In the genomic region with DNA sequence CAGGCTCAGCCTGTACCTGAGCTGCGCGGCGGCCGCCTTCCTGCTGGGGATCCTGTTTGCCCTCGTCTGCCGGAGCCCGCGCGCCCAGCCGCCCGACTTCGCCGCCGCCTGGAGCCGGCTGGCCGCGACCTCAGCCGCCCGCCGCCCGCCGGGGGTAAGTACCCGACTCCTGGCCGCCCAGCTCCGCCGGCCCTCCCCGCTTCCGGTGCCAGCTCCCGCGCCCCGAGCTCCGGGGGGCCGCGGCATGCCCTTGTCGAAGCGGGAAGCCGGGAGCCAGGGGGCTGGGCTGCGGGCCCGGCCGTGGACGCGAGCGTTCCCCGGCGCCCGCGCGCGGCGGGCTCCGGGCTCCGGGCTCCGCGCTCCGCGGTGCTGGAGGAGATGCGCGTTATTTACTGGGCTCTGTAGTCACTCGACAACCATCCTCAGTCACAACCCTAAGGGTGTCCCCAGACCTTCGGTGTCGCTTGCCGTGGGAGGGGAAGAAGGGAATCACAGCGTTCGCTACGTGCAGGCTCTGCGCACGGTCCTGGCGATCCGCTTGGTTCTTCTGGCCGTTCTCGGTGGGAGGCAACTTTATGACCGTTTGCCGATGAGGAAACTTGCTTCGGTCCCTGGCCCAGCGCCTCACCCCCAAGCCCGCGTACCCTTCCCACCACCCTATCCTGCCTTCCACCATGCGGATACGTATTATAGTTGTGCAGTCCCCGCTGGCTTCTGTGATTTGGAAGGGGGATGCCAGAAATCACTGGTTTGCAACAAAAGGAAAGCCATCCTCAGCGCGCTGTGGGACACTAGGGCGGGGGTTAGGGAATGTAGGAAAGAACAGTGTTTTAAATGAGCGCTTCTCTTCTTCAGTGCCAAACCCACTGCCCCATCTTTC, we compare ENCODE assay signal across 7 cellular contexts. TPM values are rescaled to one million over a fixed set of nuclear protein-coding genes. Genes with fewer than 3 reads are reported as not detected.
DNase-seq lines count a peak whose midpoint lies in the region; ATAC-seq and TF ChIP-seq lines count a peak whose summit lies in the region.

No MANE protein-coding gene starts in this region.

- H3K4me3 Mint-ChIP-seq in activated T-cell treated with anti-CD3 and anti-CD28 coated beads, Interleukin-2, amount 50 U/mL, for 72 hours: peak overlapping the region; percentile 87 to 96

- H3K27me3 ChIP-seq in HCT116 (ENCODE audit: insufficient read depth, low read length) (no peaks in the 10 kb centered on the region), esophagus muscularis mucosa (no peaks in the 10 kb centered on the region), subcutaneous abdominal adipose tissue (ENCODE audit: control insufficient read depth in 5 of 5, insufficient read depth in 4 of 5, low read length in 5 of 5) (peaks cover 0 to 3% (median 0%) of the 10 kb centered on the region in 5 donors)

- TF ChIP-seq POLR2A in HCT116 (IDR thresholded peaks at IDR 0.05; ENCODE audit: borderline replicate concordance, extremely low read depth, insufficient read depth, insufficient read length) (no peak), esophagus muscularis mucosa (IDR thresholded peaks at IDR 0.05; ENCODE audit: low read depth) (no peak)

- no peaks in the 10 kb centered on the region for H4K20me1 ChIP-seq in HCT116 (ENCODE audit: insufficient read depth)

- H3K36me3 ChIP-seq in HCT116 (ENCODE audit: control insufficient read depth in 1 of 2, insufficient read depth in 2 of 2, low read length in 2 of 2) (no peaks in the 10 kb centered on the region), esophagus muscularis mucosa (no peaks in the 10 kb centered on the region), subcutaneous abdominal adipose tissue (ENCODE audit: control insufficient read depth in 5 of 5, insufficient read depth in 5 of 5, low read length in 5 of 5) (no peaks in the 10 kb centered on the region)

- peaks cover 10% of the 10 kb centered on the region for H3K27me3 Mint-ChIP-seq in activated T-cell treated with anti-CD3 and anti-CD28 coated beads, Interleukin-2, amount 50 U/mL, for 72 hours (ENCODE audit: low read depth)

- intact Hi-C loops in HCT116 (cut with micrococcal nuclease) (no loop called here), esophagus muscularis mucosa (cut with DNase I) (no loop called here)

- H3K9me3 ChIP-seq in HCT116 (ENCODE audit: control insufficient read depth in 1 of 2, insufficient read depth in 1 of 2, low read depth in 1 of 2, low read length in 2 of 2) (no peaks in the 10 kb centered on the region), esophagus muscularis mucosa (no peaks in the 10 kb centered on the region), subcutaneous abdominal adipose tissue (ENCODE audit: control insufficient read depth in 5 of 5, low read length in 5 of 5) (no peaks in the 10 kb centered on the region)

- peak overlapping the region; percentile 76 for H3K27ac ChIP-seq in HCT116 (ENCODE audit: low read depth, low read length)
- H3K27ac ChIP-seq in esophagus muscularis mucosa (replicated peaks in 1 of 4): peak overlapping the region; percentile 91 to 97 (median 94)
- peak overlapping the region; percentile 51 for H3K27ac ChIP-seq in subcutaneous abdominal adipose tissue (ENCODE audit: low read depth, low read length)

- WGBS in esophagus muscularis mucosa: 1% methylated on average over 27 of the region's 84 CpGs

- no peaks in the 10 kb centered on the region for H3K9me3 Mint-ChIP-seq in activated T-cell treated with anti-CD3 and anti-CD28 coated beads, Interleukin-2, amount 50 U/mL, for 72 hours

- DNase-seq in HCT116 (ENCODE audit: low read depth, low spot score): no peak
- peak; percentile 18 for DNase-seq in NCI-H510A (lab: John Stamatoyannopoulos, UW)
- DNase-seq in activated T-cell treated with anti-CD3 and anti-CD28 coated beads, Interleukin-2, amount 50 U/mL, for 72 hours: peak; percentile 59 to 63
- no peak for DNase-seq in esophagus muscularis mucosa (ENCODE audit: extremely low spot score)
- peak; percentile 69 for DNase-seq in myocyte (ENCODE audit: low read depth)

- no peaks in the 10 kb centered on the region for H3K36me3 Mint-ChIP-seq in activated T-cell treated with anti-CD3 and anti-CD28 coated beads, Interleukin-2, amount 50 U/mL, for 72 hours (ENCODE audit: insufficient read depth in 2 of 2)

- H3K4me1 ChIP-seq in HCT116 (ENCODE audit: control insufficient read depth in 1 of 2, insufficient read depth in 2 of 2, low read length in 2 of 2): peaks cover 18 to 26% of the 10 kb centered on the region in 2 experiments; a peak in 3 of 4 replicates
- peaks cover 17 to 39% (median 28%) of the 10 kb centered on the region in 4 donors for H3K4me1 ChIP-seq in esophagus muscularis mucosa
- H3K4me1 ChIP-seq in subcutaneous abdominal adipose tissue (ENCODE audit: control insufficient read depth in 5 of 5, insufficient read depth in 5 of 5, low read length in 5 of 5): peaks cover 5 to 20% (median 17%) of the 10 kb centered on the region in 5 donors

- H3K4me3 ChIP-seq in HCT116 (replicated peaks in 1 of 2; ENCODE audit: low read depth in 1 of 2, low read length in 2 of 2): peak overlapping the region; percentile 61 to 80
- peak overlapping the region; percentile 76 to 93 (median 88) for H3K4me3 ChIP-seq in esophagus muscularis mucosa
- peak overlapping the region; percentile 81 to 96 (median 88) for H3K4me3 ChIP-seq in subcutaneous abdominal adipose tissue (ENCODE audit: low read depth in 1 of 5, low read length in 5 of 5)

- H3K27ac Mint-ChIP-seq in activated T-cell treated with anti-CD3 and anti-CD28 coated beads, Interleukin-2, amount 50 U/mL, for 72 hours: peak overlapping the region; percentile 88

- TF ChIP-seq CTCF in HCT116 (IDR thresholded peaks at IDR 0.05 in 2 of 3, conservative IDR thresholded peaks at IDR 0.05 in 1 of 3; ENCODE audit: borderline replicate concordance in 1 of 3, insufficient read depth in 1 of 3, low read depth in 2 of 3, low read length in 2 of 3): no peak
- no peak for TF ChIP-seq CTCF in esophagus muscularis mucosa (IDR thresholded peaks at IDR 0.05)

- ATAC-seq in GM18498 (IDR thresholded peaks at IDR 0.05; ENCODE audit: unreplicated experiment) (peak; percentile 13), HCT116 (peak; percentile 39)
- ATAC-seq in activated T-cell treated with anti-CD3 and anti-CD28 coated beads, Interleukin-2, amount 50 U/mL, for 72 hours (replicated peaks in 1 of 2): peak; percentile 36 to 47

- CTCF ChIA-PET in HCT116 (lab: Charles Lee): no interaction called here

- H2AFZ ChIP-seq in HCT116 (ENCODE audit: low read depth, low read length, poor library complexity, severe bottlenecking): no peak overlapping the region

- no TSS peak for BruUV-seq in HCT116 (replicated peaks; lab: Mats Ljungman, UMichigan)

- H3K4me2 ChIP-seq in HCT116 (ENCODE audit: low read length): peak overlapping the region; percentile 81

- RAD21 ChIA-PET in HCT116 (lab: Charles Lee; ENCODE audit: low non-redundant PET in 1 of 2, low total read pairs in 2 of 2, uncharacterized antibody in 2 of 2, unreplicated experiment in 2 of 2): no interaction called here

- peaks cover 45% of the 10 kb centered on the region for H3K4me1 Mint-ChIP-seq in activated T-cell treated with anti-CD3 and anti-CD28 coated beads, Interleukin-2, amount 50 U/mL, for 72 hours (ENCODE audit: low read depth)

- no peak for TF ChIP-seq EP300 in esophagus muscularis mucosa (IDR thresholded peaks at IDR 0.05)

- no peaks in the 10 kb centered on the region for H3K9me2 ChIP-seq in HCT116 (ENCODE audit: insufficient read depth)

- no peak for TF ChIP-seq RAD21 in HCT116 (IDR thresholded peaks at IDR 0.05; ENCODE audit: low read depth)

- H3K79me2 ChIP-seq in HCT116 (ENCODE audit: insufficient read depth, low read length): peaks cover 47% of the 10 kb centered on the region

- H3K9ac ChIP-seq in HCT116 (ENCODE audit: low read length): peak overlapping the region; percentile 68
- H3K9ac ChIP-seq in subcutaneous abdominal adipose tissue (ENCODE audit: low read length in 5 of 5): peak overlapping the region; percentile 43 to 83 (median 58)

- POLR2A ChIA-PET in HCT116 (lab: Charles Lee): no interaction called here

TF ChIP-seq in HCT116, 20 proteins besides CTCF, POLR2A, EP300 and RAD21:
- TF ChIP-seq EGR1 (IDR thresholded peaks at IDR 0.05; ENCODE audit: low read depth): no peak
- peak; percentile 77 for TF ChIP-seq ZFX (IDR thresholded peaks at IDR 0.05)

RNA-seq across cellular contexts. Expression of a gene that starts 0.9 kb away (rescaled TPM):
- 20.9 TPM for total RNA-seq in HCT116 (2021; ENCODE audit: unreplicated experiment)
- 10.5 and 12.4 TPM in 2 replicates for polyA plus RNA-seq in HCT116 (2012)
- 10 to 100 TPM; 15.8 to 17.9 TPM for total RNA-seq in activated T-cell treated with anti-CD3 and anti-CD28 coated beads, Interleukin-2, amount 50 U/mL, for 72 hours
- 10 to 100 TPM; 19.9 to 23.8 (median 21.5) TPM for total RNA-seq in esophagus muscularis mucosa
- total RNA-seq in myocyte: 12.9 and 16.7 TPM in 2 replicates
- 7.1 TPM for polyA plus RNA-seq in myocyte (2012)

RNA-seq across cellular contexts. Expression of a gene that starts 6.5 kb away (rescaled TPM):
- total RNA-seq in HCT116 (2021; ENCODE audit: unreplicated experiment): 57.7 TPM
- 18.0 and 22.7 TPM in 2 replicates for polyA plus RNA-seq in HCT116 (2012)
- total RNA-seq in activated T-cell treated with anti-CD3 and anti-CD28 coated beads, Interleukin-2, amount 50 U/mL, for 72 hours: 10 to 100 TPM; 47.3 to 51.8 TPM
- total RNA-seq in esophagus muscularis mucosa: 10 to 100 TPM; 30.2 to 36.8 (median 35.1) TPM
- total RNA-seq in myocyte: 36.2 and 46.8 TPM in 2 replicates
- 9.8 TPM for polyA plus RNA-seq in myocyte (2012)

Comparison
In these comparisons a context has a peak if more than half of its experiments do, and no peak if none do; other contexts are left out.
1. DNase-seq: peak in NCI-H510A (single experiment), activated T-cell treated with anti-CD3 and anti-CD28 coated beads, Interleukin-2, amount 50 U/mL, for 72 hours (2 of 2) and myocyte (single experiment); none in HCT116 (single experiment) and esophagus muscularis mucosa (single experiment).
2. Peak in every context shown above with its lines, with median percentiles within 50 percentile points of each other: ATAC-seq, H3K27ac ChIP-seq and H3K4me3 ChIP-seq.